Comparison of ENCODE assay signal across 23 cellular contexts in genomic region chr21:29394051-29394450, GRCh38.
"Had no signal": no experiment of that assay in that cellular context is flagged by ENCODE, and none has a peak within 500 bp of the region (broad histone marks: within the 10 kb centered on the region; RNA-seq: fewer than 3 reads in every experiment).

No MANE protein-coding gene starts in this region.

- H3K9ac ChIP-seq: parathyroid adenoma had no signal

- H3K4me3 ChIP-seq: dorsolateral prefrontal cortex, gastrocnemius medialis, left ventricle myocardium inferior, lower lobe of right lung, psoas muscle, stomach, thoracic aorta, transverse colon had no signal

- H3K27me3 Mint-ChIP-seq: naive thymus-derived CD4-positive, alpha-beta T cell had no signal

- H3K9me3 ChIP-seq: left ventricle myocardium inferior, lower lobe of right lung, psoas muscle, thoracic aorta, transverse colon had no signal

- H3K4me1 ChIP-seq: gastrocnemius medialis, left ventricle myocardium inferior, lower lobe of right lung, parathyroid adenoma, psoas muscle, stomach, transverse colon had no signal

- H3K4me3 Mint-ChIP-seq: immature natural killer cell; naive thymus-derived CD4-positive, alpha-beta T cell; nephron progenitor cell had no signal

- H3K36me3 ChIP-seq: gastrocnemius medialis, left ventricle myocardium inferior, lower lobe of right lung, thoracic aorta, transverse colon had no signal

- H3K27ac ChIP-seq: dorsolateral prefrontal cortex, gastrocnemius medialis, left ventricle myocardium inferior, lower lobe of right lung, parathyroid adenoma, psoas muscle, stomach, thoracic aorta, transverse colon had no signal

- H3K4me1 Mint-ChIP-seq: immature natural killer cell; naive thymus-derived CD4-positive, alpha-beta T cell had no signal

- H3K27ac Mint-ChIP-seq: immature natural killer cell; naive thymus-derived CD4-positive, alpha-beta T cell; nephron progenitor cell had no signal

- ATAC-seq: esophagus mucosa; gastrocnemius medialis; left cardiac atrium; lower lobe of right lung; naive thymus-derived CD4-positive, alpha-beta T cell; psoas muscle; sciatic nerve had no signal

- H3K79me2 ChIP-seq: parathyroid adenoma had no signal

- DNase-seq: cortex of kidney; dorsolateral prefrontal cortex; effector CD8-positive, alpha-beta T cell; gastrocnemius medialis; immature natural killer cell; kidney; left cardiac atrium; left ventricle myocardium inferior; lower lobe of right lung; mesendoderm; naive thymus-derived CD4-positive, alpha-beta T cell; nephron progenitor cell; psoas muscle; small intestine; stimulated activated CD4-positive, alpha-beta T cell treated with anti-CD3 and anti-CD28 coated beads, Interleukin-12 subunit alpha, Interleukin-12 subunit beta, amount 100 ng/mL, for 4 hours; stimulated activated naive CD4-positive, alpha-beta T cell; stomach; substantia nigra; transverse colon had no signal

- H2AFZ ChIP-seq: parathyroid adenoma had no signal

- H3K27me3 ChIP-seq: dorsolateral prefrontal cortex, gastrocnemius medialis, stomach, transverse colon had no signal
